Comparison of ENCODE assay signal across 23 cellular contexts in genomic region chr3:126421573-126422119, GRCh38. TPM values are rescaled to one million over a fixed set of nuclear protein-coding genes. Genes with fewer than 3 reads are reported as not detected.
"Had no signal": no experiment of that assay in that cellular context is flagged by ENCODE, and none has a peak within 500 bp of the region (broad histone marks: within the 10 kb centered on the region; RNA-seq: fewer than 3 reads in every experiment).

No MANE protein-coding gene starts in this region.

- H3K27me3 Mint-ChIP-seq: activated naive CD4-positive, alpha-beta T cell treated with anti-CD3 and anti-CD28 coated beads, Interleukin-2, amount 50 U/mL, for 24 hours had no signal

- H3K4me3 Mint-ChIP-seq: activated CD4-positive, alpha-beta memory T cell treated with anti-CD3 and anti-CD28 coated beads, Interleukin-2, amount 10 ng/mL, durations not matched to agents 7 days and 5 days; activated naive CD4-positive, alpha-beta T cell treated with anti-CD3 and anti-CD28 coated beads, Interleukin-2, amount 50 U/mL, for 24 hours; activated T-cell treated with anti-CD3 and anti-CD28 coated beads, Interleukin-2, amount 50 U/mL, for 4 hours; nephron progenitor cell; stimulated activated memory B cell treated with anti-CD40 and anti-IgM and Interleukin-4, amounts not matched to agents 10 μg/mL and 1 μg/mL and 100 μg/mL, for 72 hours had no signal

- DNase-seq: activated CD4-positive, alpha-beta memory T cell treated with anti-CD3 and anti-CD28 coated beads, Interleukin-2, amount 10 ng/mL, durations not matched to agents 7 days and 5 days; activated CD4-positive, alpha-beta T cell treated with anti-CD3 and anti-CD28 coated beads for 48 hours; activated CD4-positive, CD25-positive, alpha-beta regulatory T cell; activated gamma-delta T cell; activated T-cell treated with anti-CD3 and anti-CD28 coated beads, Interleukin-2, amount 50 U/mL, for 4 hours; foreskin fibroblast; left colon; nephron progenitor cell; occipital lobe; stimulated activated CD4-positive, alpha-beta T cell treated with anti-CD3 and anti-CD28 coated beads, Interleukin-15, amount 100 ng/mL, for 24 hours; stimulated activated CD4-positive, alpha-beta T cell treated with anti-CD3 and anti-CD28 coated beads, Interleukin-4, amount 100 ng/mL, for 1 hour; T-helper 1 cell; T1000 had no signal

- H3K27ac Mint-ChIP-seq: activated CD4-positive, alpha-beta memory T cell treated with anti-CD3 and anti-CD28 coated beads, Interleukin-2, amount 10 ng/mL, durations not matched to agents 7 days and 5 days; activated naive CD4-positive, alpha-beta T cell treated with anti-CD3 and anti-CD28 coated beads, Interleukin-2, amount 50 U/mL, for 24 hours; nephron progenitor cell; stimulated activated memory B cell treated with anti-CD40 and anti-IgM and Interleukin-4, amounts not matched to agents 10 μg/mL and 1 μg/mL and 100 μg/mL, for 72 hours had no signal

- ATAC-seq: activated T-cell treated with anti-CD3 and anti-CD28 coated beads, Interleukin-2, amount 50 U/mL, for 4 hours; left colon; stimulated activated memory B cell treated with anti-CD40 and anti-IgM and Interleukin-4, amounts not matched to agents 10 μg/mL and 1 μg/mL and 100 μg/mL, for 72 hours had no signal

- H3K4me1 Mint-ChIP-seq: activated CD4-positive, alpha-beta memory T cell treated with anti-CD3 and anti-CD28 coated beads, Interleukin-2, amount 10 ng/mL, durations not matched to agents 7 days and 5 days; activated naive CD4-positive, alpha-beta T cell treated with anti-CD3 and anti-CD28 coated beads, Interleukin-2, amount 50 U/mL, for 24 hours had no signal

RNA-seq across cellular contexts. Expression of gene CFAP100, which starts 26.9 kb away (rescaled TPM):
- total RNA-seq: activated CD4-positive, alpha-beta memory T cell treated with anti-CD3 and anti-CD28 coated beads, Interleukin-2, amount 10 ng/mL, durations not matched to agents 7 days and 5 days; activated T-cell treated with anti-CD3 and anti-CD28 coated beads, Interleukin-2, amount 50 U/mL, for 4 hours; bronchial epithelial cell; chondrocyte; dermis microvascular lymphatic vessel endothelial cell; hepatocyte; left colon; lung microvascular endothelial cell; myocyte; right atrium auricular region; ureter had no signal
